ENCODE assay signal across 23 cellular contexts in the genomic region with DNA sequence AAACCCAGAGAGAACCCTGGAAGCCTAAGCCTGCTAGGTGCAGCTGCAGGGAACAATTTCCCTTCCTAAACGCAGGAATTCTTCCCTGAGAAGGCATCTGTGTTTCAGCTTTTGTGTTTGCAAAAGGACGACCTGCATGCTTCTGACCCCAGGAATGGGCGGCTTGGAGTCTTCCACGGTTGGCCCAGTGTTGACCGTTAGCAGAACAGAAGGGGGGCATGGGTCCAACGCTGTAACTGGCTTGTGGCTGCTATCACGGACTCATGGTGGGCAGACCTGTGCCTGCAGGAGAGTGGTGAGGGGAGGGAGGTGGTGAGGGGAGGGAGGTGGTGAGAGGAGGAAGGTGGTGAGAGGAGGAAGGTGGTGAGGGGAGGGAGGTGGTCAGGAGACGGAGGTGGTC.
A peak's percentile ranks its signal among the peaks of the same experiment; 100 is the strongest.
DNase-seq lines count a peak whose midpoint lies in the region; FAIRE-seq and TF ChIP-seq lines count a peak whose summit lies in the region.
"Had no signal": no experiment of that assay in that cellular context is flagged by ENCODE, and none has a peak within 500 bp of the region (broad histone marks: within the 10 kb centered on the region; RNA-seq: fewer than 3 reads in every experiment).

No MANE protein-coding gene starts in this region.

- no peaks in the 10 kb centered on the region for H3K36me3 ChIP-seq in H7 (replicated peaks; ENCODE audit: control insufficient read depth, insufficient read depth, low read length)
- no peaks in the 10 kb centered on the region for H3K36me3 ChIP-seq in neural progenitor cell
- H3K36me3 ChIP-seq: BLaER1 treated with 17β-estradiol and CSF1 and Interleukin-3, amounts not matched to agents 10 nM and 100 nM had no signal

- H3K36me3 Mint-ChIP-seq in neural progenitor cell: no peaks in the 10 kb centered on the region
- H3K36me3 Mint-ChIP-seq: CD8-positive, alpha-beta T cell had no signal

- H3K9me3 Mint-ChIP-seq in neural progenitor cell: peaks cover 3% of the 10 kb centered on the region
- H3K9me3 Mint-ChIP-seq: CD4-positive, alpha-beta T cell; CD8-positive, alpha-beta T cell had no signal

- FAIRE-seq in urothelium cell line (lab: Jason Lieb, UNC): peak; percentile 76
- FAIRE-seq: A204.1, D721Med, G401.6, GM12891, GM18507 had no signal

- no peak overlapping the region for H3K4me3 Mint-ChIP-seq in neural progenitor cell
- H3K4me3 Mint-ChIP-seq: B cell; CD4-positive, alpha-beta T cell; CD8-positive, alpha-beta T cell had no signal

- H4K20me1 ChIP-seq in neural progenitor cell (ENCODE audit: low read depth): no peaks in the 10 kb centered on the region
- H4K20me1 ChIP-seq: BLaER1 treated with 17β-estradiol and CSF1 and Interleukin-3, amounts not matched to agents 10 nM and 100 nM had no signal

- peak; percentile 43 for DNase-seq in H7
- DNase-seq in neural progenitor cell (ENCODE audit: low spot score): no peak
- DNase-seq in urothelium cell line (ENCODE audit: low spot score): no peak
- DNase-seq in activated T-cell treated with anti-CD3 and anti-CD28 coated beads for 4 hours: no peak
- DNase-seq in GM13977 (ENCODE audit: low spot score): no peak
- no peak for DNase-seq in AG20443 (ENCODE audit: low spot score)
- DNase-seq: 8988T; ACHN; AML-193; Caco-2; Calu3; CD4-positive, alpha-beta T cell; CD8-positive, alpha-beta T cell; DMS79 treated with DMSO at 0.1 percent for 48 hours; GF-D8 had no signal

- H3F3A ChIP-seq in neural progenitor cell (ENCODE audit: low read depth): no peaks in the 10 kb centered on the region

- H3K4me1 ChIP-seq in neural progenitor cell: peaks cover 6% of the 10 kb centered on the region
- H3K4me1 ChIP-seq: Caco-2 had no signal

- no peak overlapping the region for H3K27ac Mint-ChIP-seq in neural progenitor cell
- H3K27ac Mint-ChIP-seq: B cell; CD4-positive, alpha-beta T cell; CD8-positive, alpha-beta T cell had no signal

- H3K9ac ChIP-seq in neural progenitor cell: no peak overlapping the region
- H3K9ac ChIP-seq: BLaER1 treated with 17β-estradiol and CSF1 and Interleukin-3, amounts not matched to agents 10 nM and 100 nM had no signal

- H3K27me3 ChIP-seq in H7 (ENCODE audit: control insufficient read depth, insufficient read depth, low read length) (no peaks in the 10 kb centered on the region), neural progenitor cell (no peaks in the 10 kb centered on the region)
- H3K27me3 ChIP-seq: BLaER1 treated with 17β-estradiol and CSF1 and Interleukin-3, amounts not matched to agents 10 nM and 100 nM had no signal

- no peaks in the 10 kb centered on the region for H3K79me2 ChIP-seq in neural progenitor cell (ENCODE audit: low read depth)

- peak overlapping the region; percentile 40 for H2AFZ ChIP-seq in neural progenitor cell (replicated peaks)

- H3K4me2 ChIP-seq in neural progenitor cell: no peak overlapping the region
- H3K4me2 ChIP-seq: BLaER1 treated with 17β-estradiol and CSF1 and Interleukin-3, amounts not matched to agents 10 nM and 100 nM had no signal

- peaks cover 2% of the 10 kb centered on the region for H3K27me3 Mint-ChIP-seq in neural progenitor cell (ENCODE audit: insufficient read depth, low read depth)
- H3K27me3 Mint-ChIP-seq: B cell; CD4-positive, alpha-beta T cell had no signal

- TF ChIP-seq CTCF in neural progenitor cell (IDR thresholded peaks at IDR 0.05) (no peak), GM13977 (IDR thresholded peaks at IDR 0.05; ENCODE audit: extremely low read depth, insufficient read depth, missing control alignments) (no peak)

- H3K4me1 Mint-ChIP-seq in neural progenitor cell: peaks cover 15% of the 10 kb centered on the region
- H3K4me1 Mint-ChIP-seq: B cell had no signal

- H3K9me3 ChIP-seq in neural progenitor cell (ENCODE audit: low read depth): no peaks in the 10 kb centered on the region
- H3K9me3 ChIP-seq: Caco-2 had no signal

- H3K27ac ChIP-seq in neural progenitor cell: no peak overlapping the region
- H3K27ac ChIP-seq: BLaER1 treated with 17β-estradiol and CSF1 and Interleukin-3, amounts not matched to agents 10 nM and 100 nM; C4-2B had no signal

- H3K4me3 ChIP-seq in H7 (ENCODE audit: insufficient read depth, low read depth, low read length) (no peak overlapping the region), neural progenitor cell (no peak overlapping the region)
- H3K4me3 ChIP-seq: BLaER1 treated with 17β-estradiol and CSF1 and Interleukin-3, amounts not matched to agents 10 nM and 100 nM had no signal

- in situ Hi-C loops in GM13977 (cut with MboI; ENCODE audit: low pct_unique_long_range_greater_than_20kb, low sequenced_read_pairs, unreplicated experiment): no loop called here
